Comparison of ENCODE assay signal across 1 cellular context in genomic region chr6:46502486-46503119, GRCh38.
TF ChIP-seq lines count a peak whose summit lies in the region.

No MANE protein-coding gene starts in this region.

TF ChIP-seq in HepG2, 621 proteins besides CTCF, POLR2A, EP300 and RAD21 (continued from another document):
- TF ChIP-seq AKNA (CRISPR knock-in tag; IDR thresholded peaks at IDR 0.05; ENCODE audit: borderline replicate concordance) = no peak
- TF ChIP-seq, protein P1, sequence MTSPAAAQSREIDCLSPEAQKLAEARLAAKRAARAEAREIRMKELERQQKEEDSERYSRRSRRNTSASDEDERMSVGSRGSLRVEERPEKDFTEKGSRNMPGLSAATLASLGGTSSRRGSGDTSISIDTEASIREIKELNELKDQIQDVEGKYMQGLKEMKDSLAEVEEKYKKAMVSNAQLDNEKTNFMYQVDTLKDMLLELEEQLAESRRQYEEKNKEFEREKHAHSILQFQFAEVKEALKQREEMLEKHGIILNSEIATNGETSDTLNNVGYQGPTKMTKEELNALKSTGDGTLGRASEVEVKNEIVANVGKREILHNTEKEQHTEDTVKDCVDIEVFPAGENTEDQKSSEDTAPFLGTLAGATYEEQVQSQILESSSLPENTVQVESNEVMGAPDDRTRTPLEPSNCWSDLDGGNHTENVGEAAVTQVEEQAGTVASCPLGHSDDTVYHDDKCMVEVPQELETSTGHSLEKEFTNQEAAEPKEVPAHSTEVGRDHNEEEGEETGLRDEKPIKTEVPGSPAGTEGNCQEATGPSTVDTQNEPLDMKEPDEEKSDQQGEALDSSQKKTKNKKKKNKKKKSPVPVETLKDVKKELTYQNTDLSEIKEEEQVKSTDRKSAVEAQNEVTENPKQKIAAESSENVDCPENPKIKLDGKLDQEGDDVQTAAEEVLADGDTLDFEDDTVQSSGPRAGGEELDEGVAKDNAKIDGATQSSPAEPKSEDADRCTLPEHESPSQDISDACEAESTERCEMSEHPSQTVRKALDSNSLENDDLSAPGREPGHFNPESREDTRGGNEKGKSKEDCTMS (CRISPR knock-in tag; conservative IDR thresholded peaks at IDR 0.05) = no peak
- no peak for TF ChIP-seq PITX1 (CRISPR knock-in tag; IDR thresholded peaks at IDR 0.05)
- TF ChIP-seq, protein P2, sequence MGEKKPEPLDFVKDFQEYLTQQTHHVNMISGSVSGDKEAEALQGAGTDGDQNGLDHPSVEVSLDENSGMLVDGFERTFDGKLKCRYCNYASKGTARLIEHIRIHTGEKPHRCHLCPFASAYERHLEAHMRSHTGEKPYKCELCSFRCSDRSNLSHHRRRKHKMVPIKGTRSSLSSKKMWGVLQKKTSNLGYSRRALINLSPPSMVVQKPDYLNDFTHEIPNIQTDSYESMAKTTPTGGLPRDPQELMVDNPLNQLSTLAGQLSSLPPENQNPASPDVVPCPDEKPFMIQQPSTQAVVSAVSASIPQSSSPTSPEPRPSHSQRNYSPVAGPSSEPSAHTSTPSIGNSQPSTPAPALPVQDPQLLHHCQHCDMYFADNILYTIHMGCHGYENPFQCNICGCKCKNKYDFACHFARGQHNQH (CRISPR knock-in tag; IDR thresholded peaks at IDR 0.05) = no peak
- no peak for TF ChIP-seq SNRNP70 (IDR thresholded peaks at IDR 0.05; ENCODE audit: low read depth, low read length)
- no peak for TF ChIP-seq ZNF234 (CRISPR knock-in tag; conservative IDR thresholded peaks at IDR 0.05)
